ENCODE assay signal across 8 cellular contexts in the genomic region with DNA sequence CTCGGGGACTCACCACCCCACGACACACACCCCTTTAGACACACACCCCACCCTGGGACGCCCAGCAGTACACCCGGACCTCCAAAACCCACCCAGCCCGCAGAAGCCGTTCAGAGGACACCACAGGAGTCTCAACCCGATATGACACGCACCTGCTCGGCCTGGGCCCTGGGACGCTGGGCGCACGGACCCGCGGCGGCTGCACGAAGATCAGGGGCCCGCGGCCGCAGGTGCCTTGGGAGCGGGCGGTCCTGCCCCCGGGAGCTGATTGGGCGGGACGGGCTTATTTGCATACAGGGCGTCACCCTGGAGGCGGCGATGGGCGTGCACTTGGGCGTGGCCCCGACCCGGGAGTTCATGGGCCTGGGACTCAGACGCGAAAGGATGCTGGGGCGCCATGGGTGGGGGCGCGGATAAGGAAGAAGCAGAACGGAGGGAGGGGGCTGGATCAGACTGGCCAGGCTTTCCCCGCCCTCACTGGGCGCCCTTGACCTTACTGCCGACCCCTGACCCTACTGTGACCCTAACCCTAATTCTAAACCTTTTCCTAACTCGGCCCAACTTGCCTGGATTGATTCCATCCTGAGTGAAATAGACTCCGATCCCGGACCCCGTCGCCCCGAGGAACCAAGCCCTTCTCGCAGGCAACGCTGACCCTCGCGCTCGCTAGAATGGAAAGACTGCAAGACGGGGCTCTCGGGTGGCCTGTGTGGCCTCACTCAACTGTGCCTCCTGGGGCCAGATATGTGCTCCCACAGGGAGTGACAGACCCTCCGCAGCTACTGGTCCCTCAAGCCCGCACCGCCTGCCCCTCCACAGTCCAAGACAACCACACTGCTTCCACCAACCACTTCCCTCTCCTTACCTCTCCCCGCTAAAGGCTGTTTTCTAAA. TPM values are rescaled to one million over a fixed set of nuclear protein-coding genes. Genes with fewer than 3 reads are reported as not detected.
DNase-seq lines count a peak whose midpoint lies in the region; ATAC-seq and TF ChIP-seq lines count a peak whose summit lies in the region.

TSS of gene MEF2B (minus strand) at position 211 of the 893 bp plus-strand sequence. CDS start 19,528 bp downstream, outside the sequence.

- no peak within 1 kb of the TSS for H2BK120ac ChIP-seq in mesenchymal stem cell (ENCODE audit: low read depth, low read length)

- no peaks in the 10 kb centered on the region for H3K9me3 ChIP-seq in effector memory CD4-positive, alpha-beta T cell (ENCODE audit: control insufficient read depth, low read length)
- H3K9me3 ChIP-seq in mesenchymal stem cell (ENCODE audit: control insufficient read depth, low read length) = no peaks in the 10 kb centered on the region

- H3K23ac ChIP-seq in mesenchymal stem cell (ENCODE audit: low read length in 2 of 2) = no peak within 1 kb of the TSS

- no peaks in the 10 kb centered on the region for H3K9me3 Mint-ChIP-seq in activated CD8-positive, alpha-beta T cell treated with anti-CD3 and anti-CD28 coated beads, Interleukin-2, amount 10 ng/mL, durations not matched to agents 7 days and 5 days (ENCODE audit: insufficient read depth)
- H3K9me3 Mint-ChIP-seq in HFFc6 = no peaks in the 10 kb centered on the region

- WGBS in mesenchymal stem cell = 19% methylated on average over 53 of the region's 57 CpGs

- no peak for TF ChIP-seq CTCF in HFFc6 (IDR thresholded peaks at IDR 0.05)

- peak within 1 kb of the TSS in 1 of 2 experiments; percentile 4 for H2BK12ac ChIP-seq in mesenchymal stem cell (ENCODE audit: low read length in 2 of 2)

- H2BK5ac ChIP-seq in mesenchymal stem cell (ENCODE audit: low read depth, low read length, poor library complexity, severe bottlenecking) = no peak within 1 kb of the TSS

- H3K27me3 Mint-ChIP-seq in activated CD8-positive, alpha-beta T cell treated with anti-CD3 and anti-CD28 coated beads, Interleukin-2, amount 10 ng/mL, durations not matched to agents 7 days and 5 days (ENCODE audit: low read depth) = no peaks in the 10 kb centered on the region
- no peaks in the 10 kb centered on the region; the same call in 1 of the 2 replicates for H3K27me3 Mint-ChIP-seq in HFFc6 (ENCODE audit: insufficient read depth)

- no peak within 1 kb of the TSS for H3K14ac ChIP-seq in mesenchymal stem cell (ENCODE audit: low read length in 2 of 2)

- H3K27me3 ChIP-seq in effector memory CD4-positive, alpha-beta T cell (replicated peaks; ENCODE audit: control insufficient read depth, insufficient read depth, low read length, poor library complexity, severe bottlenecking) = no peaks in the 10 kb centered on the region
- peaks cover 11 to 15% of the 10 kb centered on the region in 2 experiments for H3K27me3 ChIP-seq in mesenchymal stem cell (ENCODE audit: control insufficient read depth in 1 of 2, insufficient read depth in 1 of 2, low read length in 2 of 2)

- H3K4me3 ChIP-seq in effector memory CD4-positive, alpha-beta T cell (ENCODE audit: insufficient read depth, low read depth, low read length, poor library complexity, severe bottlenecking) = peak within 1 kb of the TSS; percentile 35
- peak within 1 kb of the TSS in 1 of 2 experiments; percentile 62 for H3K4me3 ChIP-seq in mesenchymal stem cell (ENCODE audit: insufficient read depth in 1 of 2, low read depth in 1 of 2, low read length in 2 of 2)

- H3K36me3 Mint-ChIP-seq in activated CD8-positive, alpha-beta T cell treated with anti-CD3 and anti-CD28 coated beads, Interleukin-2, amount 10 ng/mL, durations not matched to agents 7 days and 5 days (ENCODE audit: low read depth) = peaks cover 9% of the 10 kb centered on the region
- H3K36me3 Mint-ChIP-seq in HFFc6 (ENCODE audit: low read depth) = no peaks in the 10 kb centered on the region

- no peak within 1 kb of the TSS for H3K27ac ChIP-seq in effector memory CD4-positive, alpha-beta T cell (ENCODE audit: insufficient read depth, low read length, poor library complexity, severe bottlenecking)
- H3K27ac ChIP-seq in mesenchymal stem cell (ENCODE audit: low read length, poor library complexity, severe bottlenecking) = no peak within 1 kb of the TSS

- no peaks in the 10 kb centered on the region for H3K79me1 ChIP-seq in mesenchymal stem cell (replicated peaks; ENCODE audit: low read length, poor library complexity, severe bottlenecking)

- peak within 1 kb of the TSS in 1 of 2 experiments; percentile 26 for H3K4ac ChIP-seq in mesenchymal stem cell (ENCODE audit: low read depth in 1 of 2, low read length in 2 of 2)

- H3K18ac ChIP-seq in mesenchymal stem cell (ENCODE audit: low read depth in 1 of 2, low read length in 2 of 2) = peak within 1 kb of the TSS in 1 of 2 experiments; percentile 61

- H4K8ac ChIP-seq in mesenchymal stem cell (ENCODE audit: low read length) = peak within 1 kb of the TSS; percentile 5

- H3K9ac ChIP-seq in mesenchymal stem cell (ENCODE audit: low read length) = no peak within 1 kb of the TSS

- DNase-seq in NCI-H460 (ENCODE audit: extremely low read depth, low read depth) (peak; percentile 63), mesenchymal stem cell (peak; percentile 71), HFFc6 (no peak)
- DNase-seq in activated CD8-positive, alpha-beta T cell treated with anti-CD3 and anti-CD28 coated beads, Interleukin-2, amount 10 ng/mL, durations not matched to agents 7 days and 5 days = peak; percentile 82
- peak; percentile 44 to 69 (median 63) for DNase-seq in effector memory CD4-positive, alpha-beta T cell
- DNase-seq in stimulated activated CD8-positive, alpha-beta memory T cell treated with anti-CD3 and anti-CD28 coated beads, Interleukin-2, amount 100 ng/mL, for 1 hour (ENCODE audit: low read depth in 2 of 2) = peak; percentile 40 to 53

- no peak within 1 kb of the TSS for H2AK5ac ChIP-seq in mesenchymal stem cell (ENCODE audit: low read length, severe bottlenecking)

- H3K27ac Mint-ChIP-seq in activated CD8-positive, alpha-beta T cell treated with anti-CD3 and anti-CD28 coated beads, Interleukin-2, amount 10 ng/mL, durations not matched to agents 7 days and 5 days = no peak within 1 kb of the TSS
- H3K27ac Mint-ChIP-seq in HFFc6 = no peak within 1 kb of the TSS

- H3K36me3 ChIP-seq in effector memory CD4-positive, alpha-beta T cell (ENCODE audit: control insufficient read depth, insufficient read depth, low read length) = peaks cover under 1% of the 10 kb centered on the region
- H3K36me3 ChIP-seq in mesenchymal stem cell (ENCODE audit: control insufficient read depth in 1 of 2, insufficient read depth in 2 of 2, low read depth in 1 of 2, low read length in 2 of 2) = no peaks in the 10 kb centered on the region

- ATAC-seq in GM18520 (IDR thresholded peaks at IDR 0.05; ENCODE audit: unreplicated experiment) = peak; percentile 84
- peak; percentile 89 for ATAC-seq in HG02981 (IDR thresholded peaks at IDR 0.05; ENCODE audit: unreplicated experiment)
- peak; percentile 95 for ATAC-seq in activated CD8-positive, alpha-beta T cell treated with anti-CD3 and anti-CD28 coated beads, Interleukin-2, amount 10 ng/mL, durations not matched to agents 7 days and 5 days

- H3K4me3 Mint-ChIP-seq in activated CD8-positive, alpha-beta T cell treated with anti-CD3 and anti-CD28 coated beads, Interleukin-2, amount 10 ng/mL, durations not matched to agents 7 days and 5 days = peak within 1 kb of the TSS; percentile 5
- H3K4me3 Mint-ChIP-seq in HFFc6 = no peak within 1 kb of the TSS

- peak within 1 kb of the TSS; percentile 18 for H2AFZ ChIP-seq in mesenchymal stem cell (ENCODE audit: low read depth, low read length)

- no peak within 1 kb of the TSS for H4K91ac ChIP-seq in mesenchymal stem cell (ENCODE audit: low read length)

- POLR2A ChIA-PET in activated CD8-positive, alpha-beta T cell treated with anti-CD3 and anti-CD28 coated beads, Interleukin-2, amount 10 ng/mL, durations not matched to agents 7 days and 5 days (lab: Charles Lee) = no interaction called here

- H3K4me1 Mint-ChIP-seq in activated CD8-positive, alpha-beta T cell treated with anti-CD3 and anti-CD28 coated beads, Interleukin-2, amount 10 ng/mL, durations not matched to agents 7 days and 5 days (ENCODE audit: low read depth) = peaks cover 15% of the 10 kb centered on the region
- H3K4me1 Mint-ChIP-seq in HFFc6 (ENCODE audit: low read depth) = no peaks in the 10 kb centered on the region

- CTCF ChIA-PET in activated CD8-positive, alpha-beta T cell treated with anti-CD3 and anti-CD28 coated beads, Interleukin-2, amount 10 ng/mL, durations not matched to agents 7 days and 5 days (lab: Charles Lee) = interaction anchor here (1.0 to 1.2 kb wide), 2 partner anchors 24 to 55 kb away, joined by 3 to 4 read pairs; no protein-coding TSS in a partner anchor

- peak within 1 kb of the TSS; percentile 54 for H3K4me2 ChIP-seq in mesenchymal stem cell (ENCODE audit: low read length, poor library complexity, severe bottlenecking)

- H3K4me1 ChIP-seq in effector memory CD4-positive, alpha-beta T cell (ENCODE audit: control insufficient read depth, insufficient read depth, low read length, poor library complexity, severe bottlenecking) = peaks cover 12% of the 10 kb centered on the region
- peaks cover 16% of the 10 kb centered on the region for H3K4me1 ChIP-seq in mesenchymal stem cell (ENCODE audit: control insufficient read depth, insufficient read depth, low read depth, low read length)

- H2BK15ac ChIP-seq in mesenchymal stem cell (ENCODE audit: low read depth, poor library complexity, severe bottlenecking) = no peak within 1 kb of the TSS

RNA-seq across cellular contexts. Expression of gene MEF2B, which starts in this region (rescaled TPM):
- 0.32 and 0.59 TPM in 2 replicates for total RNA-seq in NCI-H460 (2014; rRNA removed; shearing (Covaris generic))
- polyA plus RNA-seq in NCI-H460 (2014; cell fraction: nucleus; rRNA removed) = not detected in 2 replicates
- total RNA-seq in activated CD8-positive, alpha-beta T cell treated with anti-CD3 and anti-CD28 coated beads, Interleukin-2, amount 10 ng/mL, durations not matched to agents 7 days and 5 days = 1 to 10 TPM; 2.2 to 3.6 TPM
- 0.35 TPM for polyA plus RNA-seq in mesenchymal stem cell (2013, experiment 1 of 2)
- 0.37 TPM for polyA plus RNA-seq in mesenchymal stem cell (2013, experiment 2 of 2)
- total RNA-seq in HFFc6 (2021; fragmentation: NEBNext Ultra II Directional; extraction: Animal tissue kit (Norgen Biotek cat#: 25700)) = 1 to 10 TPM in 3 of 6 experiments, under 1 TPM in 3; 0.20 to 1.9 (median 0.82) TPM

Comparison
In these comparisons a context has a peak if more than half of its experiments do, and no peak if none do; other contexts are left out.
1. Peak in DNase-seq in NCI-H460; RNA of the gene not detected or under 1 TPM.